1 cellular context compared by ENCODE assay signal in the genomic region with DNA sequence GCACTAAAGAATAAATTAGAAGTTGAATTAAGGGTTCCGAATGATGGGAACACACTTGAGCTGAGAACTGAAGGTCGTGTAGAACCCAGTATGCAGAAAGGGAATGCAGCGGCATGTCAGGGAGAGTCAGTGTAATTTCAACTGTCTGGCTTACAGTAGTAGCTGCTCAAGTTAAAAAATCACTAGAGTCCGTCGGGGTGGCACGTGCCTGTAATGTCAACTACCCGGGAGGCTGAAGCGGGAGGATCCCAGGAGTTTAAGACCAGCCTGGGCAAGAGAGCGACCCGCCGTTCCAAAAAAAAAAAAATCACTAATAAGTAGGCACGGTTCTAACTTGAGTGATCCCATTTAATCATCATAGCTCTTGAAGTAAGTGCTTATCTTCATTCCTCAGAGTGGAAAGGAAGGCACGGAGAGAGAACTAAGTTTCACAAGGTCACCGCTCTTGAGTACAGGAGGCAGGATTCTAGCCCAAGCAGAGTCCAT.
TF ChIP-seq lines count a peak whose summit lies in the region.

No MANE protein-coding gene starts in this region.

TF ChIP-seq in H1, 55 proteins besides CTCF, POLR2A, EP300 and RAD21:
- TF ChIP-seq CHD2 (IDR thresholded peaks at IDR 0.05; ENCODE audit: low read length): no peak
- no peak for TF ChIP-seq PHF8 (conservative IDR thresholded peaks at IDR 0.05; ENCODE audit: low read depth, low read length)
- no peak for TF ChIP-seq TAF7 (optimal IDR thresholded peaks at IDR 0.05; ENCODE audit: borderline replicate concordance, low read depth, low read length)
- TF ChIP-seq HDAC6 (IDR thresholded peaks at IDR 0.05; ENCODE audit: low read depth, low read length): no peak
- TF ChIP-seq SRF (IDR thresholded peaks at IDR 0.05; ENCODE audit: low read depth, low read length): no peak
TF ChIP-seq in H1: peak in this region for 0.
